Comparison of ENCODE assay signal across 22 cellular contexts in the genomic region with DNA sequence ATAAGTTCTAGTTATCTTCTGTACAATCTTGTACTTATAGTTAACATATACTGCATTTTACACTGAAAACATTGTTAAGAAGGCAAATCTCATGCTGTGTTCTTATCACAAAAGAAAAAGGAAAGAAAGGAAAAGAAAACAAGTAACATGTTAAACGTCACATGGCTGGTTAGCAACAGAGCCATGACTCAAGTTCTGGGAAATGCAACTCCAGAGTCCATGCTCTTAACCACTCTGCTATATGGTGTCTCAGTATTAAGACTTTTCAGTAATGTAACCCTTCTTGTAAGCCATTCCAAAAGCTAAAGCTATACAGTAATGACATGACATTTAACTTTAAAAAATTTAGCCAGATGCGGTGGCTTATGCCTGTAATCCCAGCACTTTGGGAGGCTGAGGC.
"Had no signal": no experiment of that assay in that cellular context is flagged by ENCODE, and none has a peak within 500 bp of the region (broad histone marks: within the 10 kb centered on the region; RNA-seq: fewer than 3 reads in every experiment).

No MANE protein-coding gene starts in this region.

- H3K27ac ChIP-seq: foreskin keratinocyte, lower lobe of right lung, neutrophil, pancreas, stomach had no signal

- FAIRE-seq: keratinocyte, pancreas had no signal

- H3K4me3 ChIP-seq: lower lobe of right lung, pancreas, stomach had no signal

- H3K9me3 Mint-ChIP-seq: activated CD4-positive, alpha-beta T cell treated with anti-CD3 and anti-CD28 coated beads, Interleukin-2, amount 10 ng/mL, durations not matched to agents 24 days and 14 days; activated naive CD4-positive, alpha-beta T cell treated with anti-CD3 and anti-CD28 coated beads for 36 hours; activated T-cell treated with anti-CD3 and anti-CD28 coated beads, Interleukin-2, amount 50 U/mL, for 24 hours; mesothelial cell of epicardium; type B pancreatic cell had no signal

- H3K9me3 ChIP-seq: lower lobe of right lung, neutrophil, pancreas, stomach had no signal

- DNase-seq: activated CD4-positive, alpha-beta T cell treated with anti-CD3 and anti-CD28 coated beads, Interleukin-2, amount 10 ng/mL, durations not matched to agents 24 days and 14 days; activated CD4-positive, CD25-positive, alpha-beta regulatory T cell; activated CD8-positive, alpha-beta T cell treated with anti-CD3 and anti-CD28 coated beads, Interleukin-2, amount 10 ng/mL, durations not matched to agents 7 days and 5 days; activated naive CD4-positive, alpha-beta T cell treated with anti-CD3 and anti-CD28 coated beads for 36 hours; activated T-cell treated with anti-CD3 and anti-CD28 coated beads, Interleukin-2, amount 50 U/mL, for 24 hours; dermis blood vessel endothelial cell; effector memory CD4-positive, alpha-beta T cell; foreskin keratinocyte; glutamatergic neuron; hypothalamus; lower lobe of right lung; pancreas; stimulated activated CD4-positive, alpha-beta T cell treated with anti-CD3 and anti-CD28 coated beads, Interleukin-4, amount 100 ng/mL, for 24 hours; stomach; T-cell had no signal

- H3K27me3 Mint-ChIP-seq: activated CD4-positive, alpha-beta T cell treated with anti-CD3 and anti-CD28 coated beads, Interleukin-2, amount 10 ng/mL, durations not matched to agents 24 days and 14 days; activated T-cell treated with anti-CD3 and anti-CD28 coated beads, Interleukin-2, amount 50 U/mL, for 24 hours; T-cell; type B pancreatic cell had no signal

- H3K27ac Mint-ChIP-seq: activated CD4-positive, alpha-beta T cell treated with anti-CD3 and anti-CD28 coated beads, Interleukin-2, amount 10 ng/mL, durations not matched to agents 24 days and 14 days; activated CD8-positive, alpha-beta T cell treated with anti-CD3 and anti-CD28 coated beads, Interleukin-2, amount 10 ng/mL, durations not matched to agents 7 days and 5 days; activated naive CD4-positive, alpha-beta T cell treated with anti-CD3 and anti-CD28 coated beads for 36 hours; activated T-cell treated with anti-CD3 and anti-CD28 coated beads, Interleukin-2, amount 50 U/mL, for 24 hours; mesothelial cell of epicardium; natural killer cell treated with Interleukin-12 subunit alpha and Interleukin-12 subunit beta and Interleukin-15 and Interleukin-18, amount 100 ng/mL, for 72 hours; stimulated activated effector memory CD8-positive, alpha-beta T cell treated with anti-CD3 and anti-CD28 coated beads, Interleukin-12 subunit alpha, Interleukin-12 subunit beta, amount 100 ng/mL, for 72 hours; T-cell; type B pancreatic cell had no signal

- H3K4me1 ChIP-seq: foreskin keratinocyte, lower lobe of right lung, pancreas, stomach had no signal

- H3K4me3 Mint-ChIP-seq: activated CD4-positive, alpha-beta T cell treated with anti-CD3 and anti-CD28 coated beads, Interleukin-2, amount 10 ng/mL, durations not matched to agents 24 days and 14 days; activated CD8-positive, alpha-beta T cell treated with anti-CD3 and anti-CD28 coated beads, Interleukin-2, amount 10 ng/mL, durations not matched to agents 7 days and 5 days; activated naive CD4-positive, alpha-beta T cell treated with anti-CD3 and anti-CD28 coated beads for 36 hours; activated T-cell treated with anti-CD3 and anti-CD28 coated beads, Interleukin-2, amount 50 U/mL, for 24 hours; mesothelial cell of epicardium; natural killer cell treated with Interleukin-12 subunit alpha and Interleukin-12 subunit beta and Interleukin-15 and Interleukin-18, amount 100 ng/mL, for 72 hours; stimulated activated effector memory CD8-positive, alpha-beta T cell treated with anti-CD3 and anti-CD28 coated beads, Interleukin-12 subunit alpha, Interleukin-12 subunit beta, amount 100 ng/mL, for 72 hours; T-cell; type B pancreatic cell had no signal

- ATAC-seq: activated CD8-positive, alpha-beta T cell treated with anti-CD3 and anti-CD28 coated beads, Interleukin-2, amount 10 ng/mL, durations not matched to agents 7 days and 5 days; foreskin keratinocyte; lower lobe of right lung; natural killer cell treated with Interleukin-12 subunit alpha and Interleukin-12 subunit beta and Interleukin-15 and Interleukin-18, amount 100 ng/mL, for 72 hours; pancreas; sciatic nerve; stimulated activated effector memory CD8-positive, alpha-beta T cell treated with anti-CD3 and anti-CD28 coated beads, Interleukin-12 subunit alpha, Interleukin-12 subunit beta, amount 100 ng/mL, for 72 hours; T-cell had no signal

- H3K36me3 ChIP-seq: lower lobe of right lung, neutrophil, pancreas, stomach had no signal

- H3K36me3 Mint-ChIP-seq: mesothelial cell of epicardium; natural killer cell treated with Interleukin-12 subunit alpha and Interleukin-12 subunit beta and Interleukin-15 and Interleukin-18, amount 100 ng/mL, for 72 hours; stimulated activated effector memory CD8-positive, alpha-beta T cell treated with anti-CD3 and anti-CD28 coated beads, Interleukin-12 subunit alpha, Interleukin-12 subunit beta, amount 100 ng/mL, for 72 hours; T-cell; type B pancreatic cell had no signal

- H3K4me1 Mint-ChIP-seq: activated CD4-positive, alpha-beta T cell treated with anti-CD3 and anti-CD28 coated beads, Interleukin-2, amount 10 ng/mL, durations not matched to agents 24 days and 14 days; stimulated activated effector memory CD8-positive, alpha-beta T cell treated with anti-CD3 and anti-CD28 coated beads, Interleukin-12 subunit alpha, Interleukin-12 subunit beta, amount 100 ng/mL, for 72 hours; T-cell had no signal

- H3K27me3 ChIP-seq: foreskin keratinocyte, neutrophil, pancreas, stomach had no signal
